ENCODE assay signal across 19 cellular contexts in the genomic region with DNA sequence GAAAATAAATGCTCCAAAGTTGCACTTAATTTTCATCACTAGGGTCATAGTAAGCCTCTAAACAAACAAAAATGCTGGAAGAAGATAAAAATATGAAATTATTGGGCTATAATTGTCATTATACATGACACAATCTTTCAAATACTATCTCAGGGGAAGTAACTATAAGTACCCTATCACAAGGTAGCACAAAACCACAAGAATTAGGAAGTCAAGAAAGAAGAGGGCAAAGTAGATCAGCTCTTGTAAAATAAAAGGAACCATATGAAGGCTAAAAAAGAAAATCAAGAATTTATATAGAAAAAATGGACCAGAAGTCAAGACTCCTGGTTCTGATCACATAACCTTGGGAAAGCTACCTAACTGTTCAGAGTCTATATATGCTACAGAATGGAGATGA.
DNase-seq lines count a peak whose midpoint lies in the region; ATAC-seq and TF ChIP-seq lines count a peak whose summit lies in the region.
"Had no signal": no experiment of that assay in that cellular context is flagged by ENCODE, and none has a peak within 500 bp of the region (broad histone marks: within the 10 kb centered on the region; RNA-seq: fewer than 3 reads in every experiment).

No MANE protein-coding gene starts in this region.

- H3K27ac Mint-ChIP-seq in central memory CD8-positive, alpha-beta T cell (ENCODE audit: low read depth) = peak overlapping the region; percentile 33
- H3K27ac Mint-ChIP-seq: activated CD4-positive, alpha-beta T cell treated with anti-CD3 and anti-CD28 coated beads, Interleukin-2, amount 10 ng/mL, durations not matched to agents 7 days and 5 days had no signal

- DNase-seq in GF-D8 (lab: John Stamatoyannopoulos, UW) = peak; percentile 56
- no peak for DNase-seq in central memory CD8-positive, alpha-beta T cell (ENCODE audit: low spot score in 2 of 2)
- DNase-seq in central memory CD4-positive, alpha-beta T cell = no peak
- DNase-seq in stimulated activated naive CD4-positive, alpha-beta T cell treated with Interleukin-2 at 50 U/mL for 16 hours (lab: John Stamatoyannopoulos, UW) = no peak
- DNase-seq: activated CD4-positive, alpha-beta T cell treated with anti-CD3 and anti-CD28 coated beads, Interleukin-2, amount 10 ng/mL, durations not matched to agents 7 days and 5 days; activated T-cell treated with anti-CD3 and anti-CD28 coated beads, Interleukin-2, amount 50 U/mL, for 1 hour; body of pancreas; GM23248; left ventricle myocardium inferior; NCI-H1417 treated with DMSO at 0.1 percent for 48 hours; NCI-H2171 treated with DMSO at 0.1 percent for 48 hours; NCI-H69; nucleus accumbens had no signal

- no peaks in the 10 kb centered on the region for H3K79me2 ChIP-seq in OCI-LY3 (ENCODE audit: low read length)

- no peak for TF ChIP-seq CTCF in OCI-LY3 (IDR thresholded peaks at IDR 0.05; ENCODE audit: low read depth, low read length)

- peaks cover 82% of the 10 kb centered on the region for H3K36me3 Mint-ChIP-seq in central memory CD8-positive, alpha-beta T cell (ENCODE audit: insufficient read depth)

- H3K9me3 ChIP-seq in BLaER1 treated with 17β-estradiol and CSF1 and Interleukin-3, amounts not matched to agents 10 nM and 100 nM (replicated peaks in 1 of 11) = no peaks in the 10 kb centered on the region
- no peaks in the 10 kb centered on the region for H3K9me3 ChIP-seq in OCI-LY3 (ENCODE audit: insufficient read depth, low read length)
- H3K9me3 ChIP-seq: body of pancreas, left ventricle myocardium inferior had no signal

- no peaks in the 10 kb centered on the region for H3K27me3 Mint-ChIP-seq in central memory CD8-positive, alpha-beta T cell
- H3K27me3 Mint-ChIP-seq: activated CD4-positive, alpha-beta T cell treated with anti-CD3 and anti-CD28 coated beads, Interleukin-2, amount 10 ng/mL, durations not matched to agents 7 days and 5 days had no signal

- peaks cover 88 to 100% (median 98%) of the 10 kb centered on the region in 11 experiments for H3K36me3 ChIP-seq in BLaER1 treated with 17β-estradiol and CSF1 and Interleukin-3, amounts not matched to agents 10 nM and 100 nM
- H3K36me3 ChIP-seq in OCI-LY3 (replicated peaks; ENCODE audit: low read depth, low read length) = peaks cover 11% of the 10 kb centered on the region

- H3K4me3 Mint-ChIP-seq in central memory CD8-positive, alpha-beta T cell = no peak overlapping the region
- H3K4me3 Mint-ChIP-seq: activated CD4-positive, alpha-beta T cell treated with anti-CD3 and anti-CD28 coated beads, Interleukin-2, amount 10 ng/mL, durations not matched to agents 7 days and 5 days had no signal

- peaks cover 0 to 63% (median 12%) of the 10 kb centered on the region in 11 experiments; a peak in 14 of 22 replicates for H4K20me1 ChIP-seq in BLaER1 treated with 17β-estradiol and CSF1 and Interleukin-3, amounts not matched to agents 10 nM and 100 nM
- no peaks in the 10 kb centered on the region for H4K20me1 ChIP-seq in OCI-LY3 (ENCODE audit: insufficient read depth, low read length)

- peak overlapping the region in 6 of 11 experiments; percentile 3 to 68 (median 39); a peak in 10 of 22 replicates for H3K4me2 ChIP-seq in BLaER1 treated with 17β-estradiol and CSF1 and Interleukin-3, amounts not matched to agents 10 nM and 100 nM
- peak overlapping the region; percentile 48 for H3K4me2 ChIP-seq in OCI-LY3 (ENCODE audit: low read length)

- no peaks in the 10 kb centered on the region for H3K27me3 ChIP-seq in BLaER1 treated with 17β-estradiol and CSF1 and Interleukin-3, amounts not matched to agents 10 nM and 100 nM
- H3K27me3 ChIP-seq in OCI-LY3 (ENCODE audit: low read depth, low read length) = no peaks in the 10 kb centered on the region
- H3K27me3 ChIP-seq: body of pancreas had no signal

- H3K4me1 Mint-ChIP-seq in central memory CD8-positive, alpha-beta T cell = peaks cover 13% of the 10 kb centered on the region

- 0 out of 22 replicates have a peak overlapping the region, but pooled peaks of 1 of the 11 experiments have one; percentile 12 for H3K9ac ChIP-seq in BLaER1 treated with 17β-estradiol and CSF1 and Interleukin-3, amounts not matched to agents 10 nM and 100 nM
- H3K9ac ChIP-seq in OCI-LY3 (ENCODE audit: low read length) = no peak overlapping the region
- H3K9ac ChIP-seq: GM23248 had no signal

- no peaks in the 10 kb centered on the region for H3K9me3 Mint-ChIP-seq in central memory CD8-positive, alpha-beta T cell
- H3K9me3 Mint-ChIP-seq: activated CD4-positive, alpha-beta T cell treated with anti-CD3 and anti-CD28 coated beads, Interleukin-2, amount 10 ng/mL, durations not matched to agents 7 days and 5 days; activated naive CD4-positive, alpha-beta T cell treated with anti-CD3 and anti-CD28 coated beads, Interleukin-2, amount 50 U/mL, for 72 hours had no signal

- no peak for ATAC-seq in central memory CD8-positive, alpha-beta T cell (replicated peaks; ENCODE audit: extremely low read depth, poor library complexity, severe bottlenecking)
- ATAC-seq in GM19035 (IDR thresholded peaks at IDR 0.05; ENCODE audit: unreplicated experiment) (no peak), HG02852 (IDR thresholded peaks at IDR 0.05; ENCODE audit: unreplicated experiment) (no peak)
- ATAC-seq: activated naive CD4-positive, alpha-beta T cell treated with anti-CD3 and anti-CD28 coated beads, Interleukin-2, amount 50 U/mL, for 72 hours; body of pancreas had no signal

- no peak overlapping the region for H2AFZ ChIP-seq in OCI-LY3 (ENCODE audit: low read depth, low read length)
- H2AFZ ChIP-seq: GM23248 had no signal

- no peak overlapping the region for H3K4me3 ChIP-seq in BLaER1 treated with 17β-estradiol and CSF1 and Interleukin-3, amounts not matched to agents 10 nM and 100 nM
- no peak overlapping the region for H3K4me3 ChIP-seq in OCI-LY3 (ENCODE audit: low read length)
- H3K4me3 ChIP-seq: body of pancreas, GM23248, left ventricle myocardium inferior, SK-N-MC had no signal

- peak overlapping the region in 7 of 11 experiments; percentile 10 to 61 (median 39); a peak in 12 of 22 replicates for H3K27ac ChIP-seq in BLaER1 treated with 17β-estradiol and CSF1 and Interleukin-3, amounts not matched to agents 10 nM and 100 nM
- H3K27ac ChIP-seq in OCI-LY3 (ENCODE audit: low read length) = peak overlapping the region; percentile 70
- H3K27ac ChIP-seq: body of pancreas, GM23248, left ventricle myocardium inferior, SK-N-MC had no signal

- peaks cover 0 to 27% (median 15%) of the 10 kb centered on the region in 10 experiments; a peak in 14 of 20 replicates for H3K4me1 ChIP-seq in BLaER1 treated with 17β-estradiol and CSF1 and Interleukin-3, amounts not matched to agents 10 nM and 100 nM
- peaks cover 29% of the 10 kb centered on the region for H3K4me1 ChIP-seq in OCI-LY3 (ENCODE audit: low read length)
- H3K4me1 ChIP-seq: body of pancreas, left ventricle myocardium inferior had no signal
